In genomic region chr1:65527211-65527610, GRCh38 we compare ENCODE assay signal across 9 cellular contexts.
DNase-seq lines count a peak whose midpoint lies in the region; ATAC-seq and TF ChIP-seq lines count a peak whose summit lies in the region.
"Had no signal": no experiment of that assay in that cellular context is flagged by ENCODE, and none has a peak within 500 bp of the region (broad histone marks: within the 10 kb centered on the region; RNA-seq: fewer than 3 reads in every experiment).

No MANE protein-coding gene starts in this region.

- TF ChIP-seq CTCF in brain (conservative IDR thresholded peaks at IDR 0.05) (no peak), WERI-Rb-1 (IDR thresholded peaks at IDR 0.05; ENCODE audit: low read depth, low read length) (no peak)

- H3K27me3 ChIP-seq in WERI-Rb-1 (ENCODE audit: insufficient read depth, low read depth, severe bottlenecking): peaks cover 9% of the 10 kb centered on the region

- H3K27me3 Mint-ChIP-seq in brain: peaks cover 74% of the 10 kb centered on the region

- no peaks in the 10 kb centered on the region for H3K36me3 ChIP-seq in WERI-Rb-1

- peaks cover 0 to 12% (median 3%) of the 10 kb centered on the region in 5 experiments for H3K9me3 Mint-ChIP-seq in brain

- intact Hi-C loops in left cardiac atrium (cut with DNase I) (no loop called here), cardiac septum (cut with DNase I) (no loop called here), posterior cingulate gyrus (cut with DNase I) (no loop called here)

- H3K4me3 ChIP-seq in WERI-Rb-1 (ENCODE audit: low read depth, low read length): no peak overlapping the region

- H3K36me3 Mint-ChIP-seq in brain: peaks cover 4% of the 10 kb centered on the region

- H3K4me1 Mint-ChIP-seq in brain: peaks cover 23% of the 10 kb centered on the region

- DNase-seq in left cardiac atrium (no peak), cardiac septum (ENCODE audit: low spot score) (no peak), left kidney (ENCODE audit: low read depth, low spot score) (peak; percentile 6), SKM-1 treated with dmso at 0.1 percent for 144 hours (lab: John Stamatoyannopoulos, UW; ENCODE audit: unreplicated experiment) (no peak), WERI-Rb-1 (no peak), SW480 (ENCODE audit: low spot score) (no peak), posterior cingulate gyrus (no peak)
- DNase-seq: activated CD8-positive, alpha-beta memory T cell treated with anti-CD3 and anti-CD28 coated beads, Interleukin-2, amount 10 ng/mL, durations not matched to agents 7 days and 5 days had no signal

- H3K27ac ChIP-seq in WERI-Rb-1: no peak overlapping the region

- H3K27ac Mint-ChIP-seq in brain: peak overlapping the region in 1 of 5 experiments; percentile 68
- H3K27ac Mint-ChIP-seq: activated CD8-positive, alpha-beta memory T cell treated with anti-CD3 and anti-CD28 coated beads, Interleukin-2, amount 10 ng/mL, durations not matched to agents 7 days and 5 days had no signal

- no peaks in the 10 kb centered on the region for H3K9me3 ChIP-seq in WERI-Rb-1 (ENCODE audit: severe bottlenecking)

- peak; percentile 28 to 33 for ATAC-seq in left cardiac atrium
- ATAC-seq: activated CD8-positive, alpha-beta memory T cell treated with anti-CD3 and anti-CD28 coated beads, Interleukin-2, amount 10 ng/mL, durations not matched to agents 7 days and 5 days had no signal

- peak overlapping the region in 3 of 5 experiments; percentile 12 to 79 (median 67) for H3K4me3 Mint-ChIP-seq in brain
- H3K4me3 Mint-ChIP-seq: activated CD8-positive, alpha-beta memory T cell treated with anti-CD3 and anti-CD28 coated beads, Interleukin-2, amount 10 ng/mL, durations not matched to agents 7 days and 5 days had no signal
